Comparison of ENCODE assay signal across 30 cellular contexts in the genomic region with DNA sequence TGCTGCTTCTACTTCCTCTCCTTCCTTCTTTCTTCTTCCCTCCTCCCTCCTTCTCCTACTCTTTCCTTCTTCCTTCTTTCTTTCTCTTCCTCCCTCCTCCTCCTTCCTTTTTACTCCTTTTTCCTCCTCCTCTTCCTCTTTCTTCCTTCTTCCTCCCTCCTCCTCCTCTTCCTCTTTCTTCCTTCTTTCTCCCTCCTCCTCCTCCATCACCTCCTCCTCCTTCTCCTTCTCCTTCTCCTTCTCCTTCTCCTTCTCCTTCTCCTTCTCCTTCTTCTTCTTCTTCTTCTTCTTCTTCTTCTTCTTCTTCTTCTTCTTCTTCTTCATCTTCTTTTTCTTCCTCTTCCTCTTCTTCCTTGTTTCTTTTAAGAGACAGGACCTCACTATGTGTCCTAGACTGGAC.
DNase-seq lines count a peak whose midpoint lies in the region; ATAC-seq, FAIRE-seq and TF ChIP-seq lines count a peak whose summit lies in the region.
"Had no signal": no experiment of that assay in that cellular context is flagged by ENCODE, and none has a peak within 500 bp of the region (broad histone marks: within the 10 kb centered on the region; RNA-seq: fewer than 3 reads in every experiment).

No MANE protein-coding gene starts in this region.

- TF ChIP-seq RAD21 in K562 (CRISPR knock-in tag; conservative IDR thresholded peaks at IDR 0.05 in 1 of 2, IDR thresholded peaks at IDR 0.05 in 1 of 2): no peak

- H3K9me3 ChIP-seq in HEK293 (ENCODE audit: control insufficient read depth, insufficient read depth, low read depth, low read length) (no peaks in the 10 kb centered on the region), K562 (replicated peaks; ENCODE audit: control insufficient read depth, insufficient read depth, low read depth, low read length) (no peaks in the 10 kb centered on the region)
- H3K9me3 ChIP-seq: A549; BE2C; BLaER1; BLaER1 treated with 17β-estradiol and CSF1 and Interleukin-3, amounts not matched to agents 10 nM and 100 nM; Caco-2 had no signal

- in situ Hi-C loops in K562 (cut with MboI): no loop called here

- no peak for ATAC-seq in K562
- no peak for ATAC-seq in HG02610 (IDR thresholded peaks at IDR 0.05; ENCODE audit: unreplicated experiment)
- ATAC-seq: CD8-positive, alpha-beta T cell had no signal

- H3K36me3 ChIP-seq in HEK293 (ENCODE audit: control insufficient read depth in 2 of 2, insufficient read depth in 1 of 2, low read length in 2 of 2) (no peaks in the 10 kb centered on the region), K562 (ENCODE audit: control insufficient read depth, insufficient read depth, low read length) (no peaks in the 10 kb centered on the region)
- H3K36me3 ChIP-seq: BE2C; BLaER1; BLaER1 treated with 17β-estradiol and CSF1 and Interleukin-3, amounts not matched to agents 10 nM and 100 nM had no signal

- H3K9me1 ChIP-seq in K562 (ENCODE audit: control insufficient read depth, insufficient read depth, low read length): no peaks in the 10 kb centered on the region

- H3K4me2 ChIP-seq in K562 (ENCODE audit: insufficient read depth, low read length): no peak overlapping the region
- H3K4me2 ChIP-seq: A549; BLaER1; BLaER1 treated with 17β-estradiol and CSF1 and Interleukin-3, amounts not matched to agents 10 nM and 100 nM had no signal

- H3K4me3 ChIP-seq in HEK293 (ENCODE audit: low read depth, low read length) (no peak overlapping the region), K562 (no peak overlapping the region)
- H3K4me3 ChIP-seq: A549; BLaER1; BLaER1 treated with 17β-estradiol and CSF1 and Interleukin-3, amounts not matched to agents 10 nM and 100 nM had no signal

- H3K27ac ChIP-seq in HEK293 (ENCODE audit: extremely low read depth, low read depth, low read length) (no peak overlapping the region), K562 (ENCODE audit: extremely low read depth, low read depth, low read length) (no peak overlapping the region)
- H3K27ac ChIP-seq: 22Rv1; A549; BLaER1; BLaER1 treated with 17β-estradiol and CSF1 and Interleukin-3, amounts not matched to agents 10 nM and 100 nM; C4-2B had no signal

- CTCF ChIA-PET in HEK293 (lab: Yijun Ruan, JAX) (interaction anchor here (0.6 kb wide), 1 partner anchor 197 kb away, joined by 4 read pairs; no protein-coding TSS in a partner anchor), K562 (lab: Yijun Ruan, JAX; ENCODE audit: low intra/inter-chr PET ratio) (no interaction called here)

- DNase-seq in K562 (ENCODE audit: extremely low read depth in 1 of 4, low spot score in 3 of 4): no peak
- no peak for DNase-seq in activated naive CD4-positive, alpha-beta T cell treated with anti-CD3 and anti-CD28 coated beads, Interleukin-2, amount 50 U/mL, for 16 hours
- DNase-seq: 8988T; ACHN; AML-193; BE2C; C1 segment of cervical spinal cord; Caco-2; Calu3; CD4-positive, alpha-beta memory T cell; CD4-positive, alpha-beta T cell; CD4-positive, CD25-positive, alpha-beta regulatory T cell; CD8-positive, alpha-beta memory T cell; CD8-positive, alpha-beta T cell; COR-L47; DMS 273 treated with DMSO at 0.1 percent for 48 hours; DMS153; DMS53; DMS79; DMS79 treated with DMSO at 0.1 percent for 48 hours; DND-41 had no signal

- intact Hi-C loops in K562 (cut with micrococcal nuclease): no loop called here

- POLR2A ChIA-PET in HEK293 (lab: Yijun Ruan, JAX): no interaction called here
- POLR2A ChIA-PET in K562 (lab: Yijun Ruan, JAX): no interaction called here

- no peak overlapping the region for H3K9ac ChIP-seq in K562 (ENCODE audit: insufficient read depth in 1 of 2, low read depth in 2 of 2, low read length in 2 of 2)
- H3K9ac ChIP-seq: BLaER1; BLaER1 treated with 17β-estradiol and CSF1 and Interleukin-3, amounts not matched to agents 10 nM and 100 nM had no signal

- no peak overlapping the region for H2AFZ ChIP-seq in K562 (ENCODE audit: low read depth, low read length)

- TF ChIP-seq CTCF in HEK293 (tag by site-specific recombination; IDR thresholded peaks at IDR 0.05) (no peak), K562 (IDR thresholded peaks at IDR 0.05 in 2 of 3, conservative IDR thresholded peaks at IDR 0.05 in 1 of 3; ENCODE audit: insufficient read depth in 2 of 3, low read depth in 1 of 3, low read length in 3 of 3) (no peak)

- H4K20me1 ChIP-seq in K562 (replicated peaks; ENCODE audit: control insufficient read depth, insufficient read depth, low read length): no peaks in the 10 kb centered on the region
- H4K20me1 ChIP-seq: BLaER1; BLaER1 treated with 17β-estradiol and CSF1 and Interleukin-3, amounts not matched to agents 10 nM and 100 nM had no signal

- no peak for TF ChIP-seq EP300 in K562 (IDR thresholded peaks at IDR 0.05; ENCODE audit: low read length)

- no peak for FAIRE-seq in K562 (lab: Jason Lieb, UNC)
- FAIRE-seq: A204.1, A549, D721Med had no signal

- TF ChIP-seq POLR2A in K562 (conservative IDR thresholded peaks at IDR 0.05): no peak

- no peaks in the 10 kb centered on the region for H3K79me2 ChIP-seq in K562 (ENCODE audit: control insufficient read depth, insufficient read depth, low read length)

- no peaks in the 10 kb centered on the region for H3K4me1 ChIP-seq in HEK293 (ENCODE audit: control insufficient read depth, insufficient read depth, low read length)
- no peaks in the 10 kb centered on the region for H3K4me1 ChIP-seq in K562 (replicated peaks in 1 of 2; ENCODE audit: control insufficient read depth in 2 of 2, insufficient read depth in 2 of 2, low read length in 2 of 2)
- H3K4me1 ChIP-seq: A549; BE2C; BLaER1; BLaER1 treated with 17β-estradiol and CSF1 and Interleukin-3, amounts not matched to agents 10 nM and 100 nM; Caco-2 had no signal

- BruUV-seq in K562 (replicated peaks; lab: Mats Ljungman, UMichigan): no TSS peak

- H3K27me3 ChIP-seq in K562 (ENCODE audit: control insufficient read depth in 2 of 2, insufficient read depth in 2 of 2, low read length in 2 of 2): peaks cover 0 to 3% of the 10 kb centered on the region in 2 experiments; a peak in 1 of 5 replicates
- H3K27me3 ChIP-seq: BE2C; BLaER1; BLaER1 treated with 17β-estradiol and CSF1 and Interleukin-3, amounts not matched to agents 10 nM and 100 nM had no signal

TF ChIP-seq in HEK293, 187 proteins besides CTCF, POLR2A, EP300 and RAD21:
- TF ChIP-seq, protein P1, sequence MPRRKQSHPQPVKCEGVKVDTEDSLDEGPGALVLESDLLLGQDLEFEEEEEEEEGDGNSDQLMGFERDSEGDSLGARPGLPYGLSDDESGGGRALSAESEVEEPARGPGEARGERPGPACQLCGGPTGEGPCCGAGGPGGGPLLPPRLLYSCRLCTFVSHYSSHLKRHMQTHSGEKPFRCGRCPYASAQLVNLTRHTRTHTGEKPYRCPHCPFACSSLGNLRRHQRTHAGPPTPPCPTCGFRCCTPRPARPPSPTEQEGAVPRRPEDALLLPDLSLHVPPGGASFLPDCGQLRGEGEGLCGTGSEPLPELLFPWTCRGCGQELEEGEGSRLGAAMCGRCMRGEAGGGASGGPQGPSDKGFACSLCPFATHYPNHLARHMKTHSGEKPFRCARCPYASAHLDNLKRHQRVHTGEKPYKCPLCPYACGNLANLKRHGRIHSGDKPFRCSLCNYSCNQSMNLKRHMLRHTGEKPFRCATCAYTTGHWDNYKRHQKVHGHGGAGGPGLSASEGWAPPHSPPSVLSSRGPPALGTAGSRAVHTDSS (tag by site-specific recombination; IDR thresholded peaks at IDR 0.05): peak; percentile 93
- TF ChIP-seq, protein P2, sequence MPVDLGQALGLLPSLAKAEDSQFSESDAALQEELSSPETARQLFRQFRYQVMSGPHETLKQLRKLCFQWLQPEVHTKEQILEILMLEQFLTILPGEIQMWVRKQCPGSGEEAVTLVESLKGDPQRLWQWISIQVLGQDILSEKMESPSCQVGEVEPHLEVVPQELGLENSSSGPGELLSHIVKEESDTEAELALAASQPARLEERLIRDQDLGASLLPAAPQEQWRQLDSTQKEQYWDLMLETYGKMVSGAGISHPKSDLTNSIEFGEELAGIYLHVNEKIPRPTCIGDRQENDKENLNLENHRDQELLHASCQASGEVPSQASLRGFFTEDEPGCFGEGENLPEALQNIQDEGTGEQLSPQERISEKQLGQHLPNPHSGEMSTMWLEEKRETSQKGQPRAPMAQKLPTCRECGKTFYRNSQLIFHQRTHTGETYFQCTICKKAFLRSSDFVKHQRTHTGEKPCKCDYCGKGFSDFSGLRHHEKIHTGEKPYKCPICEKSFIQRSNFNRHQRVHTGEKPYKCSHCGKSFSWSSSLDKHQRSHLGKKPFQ (tag by site-specific recombination; IDR thresholded peaks at IDR 0.05): no peak

TF ChIP-seq in K562, 482 proteins besides CTCF, POLR2A, EP300 and RAD21:
- TF ChIP-seq ZNF263 (CRISPR knock-in tag; IDR thresholded peaks at IDR 0.05; ENCODE audit: borderline replicate concordance): 0 out of 2 replicates have a peak, but pooled peaks have one; percentile 21
- no peak for TF ChIP-seq ZNF12 (CRISPR knock-in tag; IDR thresholded peaks at IDR 0.05)
- TF ChIP-seq, protein P3, sequence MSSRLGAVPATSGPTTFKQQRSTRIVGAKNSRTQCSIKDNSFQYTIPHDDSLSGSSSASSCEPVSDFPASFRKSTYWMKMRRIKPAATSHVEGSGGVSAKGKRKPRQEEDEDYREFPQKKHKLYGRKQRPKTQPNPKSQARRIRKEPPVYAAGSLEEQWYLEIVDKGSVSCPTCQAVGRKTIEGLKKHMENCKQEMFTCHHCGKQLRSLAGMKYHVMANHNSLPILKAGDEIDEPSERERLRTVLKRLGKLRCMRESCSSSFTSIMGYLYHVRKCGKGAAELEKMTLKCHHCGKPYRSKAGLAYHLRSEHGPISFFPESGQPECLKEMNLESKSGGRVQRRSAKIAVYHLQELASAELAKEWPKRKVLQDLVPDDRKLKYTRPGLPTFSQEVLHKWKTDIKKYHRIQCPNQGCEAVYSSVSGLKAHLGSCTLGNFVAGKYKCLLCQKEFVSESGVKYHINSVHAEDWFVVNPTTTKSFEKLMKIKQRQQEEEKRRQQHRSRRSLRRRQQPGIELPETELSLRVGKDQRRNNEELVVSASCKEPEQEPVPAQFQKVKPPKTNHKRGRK (tag; IDR thresholded peaks at IDR 0.05): peak; percentile 84
